22 cellular contexts compared by ENCODE assay signal in genomic region chr1:59133997-59134396, GRCh38.
"Had no signal": no experiment of that assay in that cellular context is flagged by ENCODE, and none has a peak within 500 bp of the region (broad histone marks: within the 10 kb centered on the region; RNA-seq: fewer than 3 reads in every experiment).

No MANE protein-coding gene starts in this region.

- H3K4me2 ChIP-seq: PC-9 had no signal

- DNase-seq: activated B cell treated with CpG ODN at 0.5 μM for 24 hours; activated CD4-positive, alpha-beta T cell treated with anti-CD3 and anti-CD28 coated beads for 1 hour; activated CD4-positive, alpha-beta T cell treated with anti-CD3 and anti-CD28 coated beads, Interleukin-2, amount 10 ng/mL, durations not matched to agents 24 days and 14 days; activated CD4-positive, alpha-beta T cell treated with anti-CD3 and anti-CD28 coated beads, Interleukin-2, amount 50 U/mL, for 48 hours; activated CD8-positive, alpha-beta memory T cell treated with anti-CD3 and anti-CD28 coated beads for 24 hours; activated effector memory CD4-positive, alpha-beta T cell treated with anti-CD3 and anti-CD28 coated beads, Interleukin-2, amount 50 U/mL, for 16 hours; activated naive CD4-positive, alpha-beta T cell treated with anti-CD3 and anti-CD28 coated beads for 36 hours; activated T-cell treated with anti-CD3 and anti-CD28 coated beads, Interleukin-2, amount 50 U/mL, for 4 hours; amygdala; MM.1S; NCI-H1105; NCI-H1436 treated with DMSO at 0.1 percent for 48 hours; NCI-H187 treated with DMSO at 0.1 percent for 48 hours; NCI-H2081 treated with DMSO at 0.1 percent for 48 hours; NCI-H446; NCI-H524; PC-9; SHP77 treated with DMSO at 0.1 percent for 48 hours; T-helper 17 cell; T-helper 9 cell had no signal

- ATAC-seq: activated T-cell treated with anti-CD3 and anti-CD28 coated beads, Interleukin-2, amount 50 U/mL, for 4 hours; T-helper 17 cell had no signal

- H3K27ac ChIP-seq: cardiac muscle cell, PC-9 had no signal

- H2AFZ ChIP-seq: PC-9 had no signal

- FAIRE-seq: TTC549 had no signal

- H3K27me3 ChIP-seq: cardiac muscle cell had no signal

- H3K36me3 ChIP-seq: cardiac muscle cell had no signal

- H3K4me3 ChIP-seq: cardiac muscle cell, PC-9 had no signal
